In the genomic region with DNA sequence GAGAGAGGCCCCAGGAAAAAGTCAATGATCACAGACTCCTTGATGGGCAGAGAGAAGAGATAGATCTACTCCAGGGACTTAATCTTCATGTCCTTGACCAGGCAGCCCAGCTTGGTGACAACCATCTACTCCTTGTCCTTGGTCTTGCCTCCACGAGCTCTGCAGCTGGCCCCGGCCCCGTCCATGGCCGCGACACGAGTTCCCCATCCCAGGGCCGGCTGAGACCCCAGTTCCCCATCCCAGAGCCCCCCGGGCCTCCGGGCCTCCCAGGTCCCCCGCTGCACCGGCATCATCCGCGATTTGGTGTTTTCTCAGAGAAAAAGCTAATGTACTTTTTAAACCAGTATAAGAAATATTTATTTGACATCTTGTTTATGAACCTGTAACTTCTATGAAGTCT, we compare ENCODE assay signal across 22 cellular contexts.
"Had no signal": no experiment of that assay in that cellular context is flagged by ENCODE, and none has a peak within 500 bp of the region (broad histone marks: within the 10 kb centered on the region; RNA-seq: fewer than 3 reads in every experiment).

No MANE protein-coding gene starts in this region.

- H3K9me3 Mint-ChIP-seq: mesothelial cell of epicardium, naive B cell had no signal

- DNase-seq: dermis blood vessel endothelial cell; dorsolateral prefrontal cortex; effector CD4-positive, alpha-beta T cell; effector memory CD4-positive, alpha-beta T cell; foreskin keratinocyte; immature natural killer cell; islet precursor cell; left cardiac atrium; left ventricle myocardium superior; lower lobe of right lung; mesenchymal stem cell; mucosa of descending colon; naive B cell had no signal

- H3K9me3 ChIP-seq: esophagus muscularis mucosa, gastroesophageal sphincter, heart left ventricle, left lung, lower lobe of right lung, mucosa of descending colon had no signal

- H3K36me3 Mint-ChIP-seq: naive B cell had no signal

- H3K27ac ChIP-seq: coronary artery, dorsolateral prefrontal cortex, esophagus muscularis mucosa, foreskin keratinocyte, gastroesophageal sphincter, heart left ventricle, hepatocyte, left lung, lower lobe of right lung had no signal

- ATAC-seq: foreskin keratinocyte, gastroesophageal sphincter, heart left ventricle, left cardiac atrium, left lung, left ventricle myocardium superior, lower lobe of right lung, mucosa of descending colon had no signal

- H3K4me3 Mint-ChIP-seq: immature natural killer cell, mesothelial cell of epicardium had no signal

- H3K27ac Mint-ChIP-seq: immature natural killer cell, mesothelial cell of epicardium had no signal

- H3K27me3 Mint-ChIP-seq: naive B cell had no signal

- H3K4me3 ChIP-seq: coronary artery, dorsolateral prefrontal cortex, esophagus muscularis mucosa, gastroesophageal sphincter, heart left ventricle, hepatocyte, left lung, lower lobe of right lung, mucosa of descending colon had no signal

- H3K36me3 ChIP-seq: lower lobe of right lung had no signal

- H3K27me3 ChIP-seq: dorsolateral prefrontal cortex, esophagus muscularis mucosa, foreskin keratinocyte, gastroesophageal sphincter, heart left ventricle, hepatocyte, left lung had no signal

- FAIRE-seq: colon, endothelial cell of umbilical vein had no signal
